Comparison of ENCODE assay signal across 20 cellular contexts in the genomic region with DNA sequence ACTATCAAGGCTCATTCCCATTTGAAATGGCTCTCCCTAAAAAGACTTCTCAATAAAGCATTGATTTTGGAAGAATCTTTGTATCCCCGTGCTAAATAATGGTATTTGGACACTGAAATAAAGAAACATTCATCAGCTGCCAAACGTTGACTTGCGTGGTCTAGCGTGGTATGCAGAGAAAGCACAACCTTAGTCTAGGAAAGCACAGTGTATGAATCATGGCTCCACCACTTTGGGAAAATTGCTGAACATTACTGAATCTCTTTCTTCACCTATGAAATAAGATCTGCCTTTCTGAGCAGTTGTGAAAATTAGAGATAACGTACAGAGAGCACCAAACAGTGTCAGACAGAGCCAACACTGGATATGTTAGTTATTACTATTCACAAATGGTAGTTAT.
"Had no signal": no experiment of that assay in that cellular context is flagged by ENCODE, and none has a peak within 500 bp of the region (broad histone marks: within the 10 kb centered on the region; RNA-seq: fewer than 3 reads in every experiment).

No MANE protein-coding gene starts in this region.

- H3K79me2 ChIP-seq: hepatocyte had no signal

- H2AFZ ChIP-seq: hepatocyte had no signal

- H3K4me2 ChIP-seq: hepatocyte had no signal

- DNase-seq: activated B cell treated with CpG ODN at 0.5 μM for 24 hours; activated CD4-positive, alpha-beta T cell treated with anti-CD3 and anti-CD28 coated beads for 48 hours; activated CD8-positive, alpha-beta memory T cell treated with anti-CD3 and anti-CD28 coated beads, Interleukin-2, amount 50 U/mL, for 4 hours; activated CD8-positive, alpha-beta T cell treated with anti-CD3 and anti-CD28 coated beads, Interleukin-2, amount 10 ng/mL, durations not matched to agents 7 days and 5 days; activated gamma-delta T cell; activated T-cell treated with anti-CD3 and anti-CD28 coated beads, Interleukin-2, amount 50 U/mL, for 72 hours; amygdala; dorsolateral prefrontal cortex; endodermal cell; left ventricle myocardium inferior; posterior cingulate gyrus; retina; stimulated activated CD4-positive, alpha-beta T cell treated with anti-CD3 and anti-CD28 coated beads, Interleukin-15, amount 100 ng/mL, for 24 hours; stimulated activated CD4-positive, alpha-beta T cell treated with anti-CD3 and anti-CD28 coated beads, Interleukin-4, amount 100 ng/mL, for 1 hour; stimulated activated naive B cell treated with anti-CD40 and anti-IgM and Interleukin-4, amounts not matched to agents 10 μg/mL and 1 μg/mL and 100 μg/mL, for 72 hours; T-helper 2 cell; tibial artery had no signal

- H3K4me3 ChIP-seq: dorsolateral prefrontal cortex, hepatocyte, left ventricle myocardium inferior, tibial artery, vagina had no signal

- H3K4me1 ChIP-seq: left ventricle myocardium inferior, tibial artery, vagina had no signal

- H3K27me3 ChIP-seq: tibial artery, vagina had no signal

- H3K27ac ChIP-seq: dorsolateral prefrontal cortex, hepatocyte, left ventricle myocardium inferior, tibial artery, vagina had no signal

- H3K36me3 ChIP-seq: left ventricle myocardium inferior, tibial artery, vagina had no signal

- ATAC-seq: activated CD8-positive, alpha-beta T cell treated with anti-CD3 and anti-CD28 coated beads, Interleukin-2, amount 10 ng/mL, durations not matched to agents 7 days and 5 days; activated T-cell treated with anti-CD3 and anti-CD28 coated beads, Interleukin-2, amount 50 U/mL, for 72 hours; natural killer cell treated with Interleukin-12 subunit alpha and Interleukin-12 subunit beta and Interleukin-15 and Interleukin-18, amount 100 ng/mL, for 72 hours; stimulated activated naive B cell treated with anti-CD40 and anti-IgM and Interleukin-4, amounts not matched to agents 10 μg/mL and 1 μg/mL and 100 μg/mL, for 72 hours had no signal

- H3K9me3 ChIP-seq: left ventricle myocardium inferior, tibial artery, vagina had no signal
